ENCODE assay signal across 18 cellular contexts in the genomic region with DNA sequence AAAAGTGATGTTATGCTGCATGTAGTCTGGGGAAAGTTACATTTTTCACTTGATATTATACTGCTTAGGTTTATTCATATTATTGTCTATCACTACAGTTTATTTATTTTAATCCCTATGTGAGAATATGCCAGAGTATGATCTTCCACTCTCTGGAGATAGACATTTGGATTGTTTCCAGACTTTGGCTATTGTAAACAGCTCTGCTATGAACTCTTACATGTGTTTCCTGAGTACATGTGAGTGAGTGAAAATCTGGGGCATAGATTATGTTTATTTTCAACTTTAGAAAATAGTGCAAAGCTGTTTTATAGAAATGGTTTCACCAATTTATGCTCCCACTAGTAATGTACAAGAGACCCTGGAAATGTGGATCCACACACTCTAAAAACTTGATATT. TPM values are rescaled to one million over a fixed set of nuclear protein-coding genes. Genes with fewer than 3 reads are reported as not detected.
DNase-seq lines count a peak whose midpoint lies in the region; ATAC-seq lines count a peak whose summit lies in the region.
"Had no signal": no experiment of that assay in that cellular context is flagged by ENCODE, and none has a peak within 500 bp of the region (broad histone marks: within the 10 kb centered on the region; RNA-seq: fewer than 3 reads in every experiment).

No MANE protein-coding gene starts in this region.

- H3K27me3 ChIP-seq in right cardiac atrium (ENCODE audit: control insufficient read depth, insufficient read depth) (no peaks in the 10 kb centered on the region), subcutaneous abdominal adipose tissue (ENCODE audit: control insufficient read depth in 5 of 5, insufficient read depth in 4 of 5, low read length in 5 of 5) (no peaks in the 10 kb centered on the region)
- H3K27me3 ChIP-seq: SJSA1 had no signal

- H3K27ac ChIP-seq in right cardiac atrium (ENCODE audit: low read length) (no peak overlapping the region), subcutaneous abdominal adipose tissue (ENCODE audit: low read depth, low read length) (peak overlapping the region; percentile 50)
- H3K27ac ChIP-seq: SJSA1 had no signal

- H3K9me3 ChIP-seq in right cardiac atrium (ENCODE audit: control insufficient read depth, low read length) (no peaks in the 10 kb centered on the region), subcutaneous abdominal adipose tissue (ENCODE audit: control insufficient read depth in 5 of 5, low read length in 5 of 5) (no peaks in the 10 kb centered on the region)
- H3K9me3 ChIP-seq: BE2C, HAP-1, SJSA1 had no signal

- no peak overlapping the region for H3K9ac ChIP-seq in subcutaneous abdominal adipose tissue (ENCODE audit: low read length in 5 of 5)

- no peaks in the 10 kb centered on the region for H3K36me3 ChIP-seq in subcutaneous abdominal adipose tissue (ENCODE audit: control insufficient read depth in 5 of 5, insufficient read depth in 5 of 5, low read length in 5 of 5)
- H3K36me3 ChIP-seq: BE2C, HAP-1, SJSA1 had no signal

- H3K4me1 ChIP-seq in right cardiac atrium (ENCODE audit: control insufficient read depth, insufficient read depth, low read length) (peaks cover 6% of the 10 kb centered on the region), subcutaneous abdominal adipose tissue (ENCODE audit: control insufficient read depth in 5 of 5, insufficient read depth in 5 of 5, low read length in 5 of 5) (peaks cover 7 to 37% (median 26%) of the 10 kb centered on the region in 5 donors)
- H3K4me1 ChIP-seq: HAP-1, SJSA1 had no signal

- intact Hi-C loops in left cardiac atrium (cut with DNase I) (no loop called here), right cardiac atrium (cut with DNase I) (no loop called here)

- peak; percentile 14 to 20 for ATAC-seq in left cardiac atrium
- ATAC-seq in right cardiac atrium = no peak
- ATAC-seq in HG03571 (IDR thresholded peaks at IDR 0.05; ENCODE audit: unreplicated experiment) = no peak
- ATAC-seq: GM12878 had no signal

- DNase-seq in DMS153 (lab: John Stamatoyannopoulos, UW) = peak; percentile 14
- DNase-seq in DMS153 treated with DMSO at 0.1 percent for 48 hours (lab: John Stamatoyannopoulos, UW; ENCODE audit: unreplicated experiment) = no peak
- DNase-seq in left cardiac atrium = no peak
- DNase-seq in right cardiac atrium = no peak
- peak; percentile 78 for DNase-seq in iris pigment epithelial cell (ENCODE audit: low read depth)
- no peak for DNase-seq in activated gamma-delta T cell treated with Interleukin-2 at 50 U/mL for 16 hours
- DNase-seq: 8988T; BE2C; CD4-positive, alpha-beta T cell; GDM1; NCI-H2081; NCI-H446 treated with DMSO at 0.1 percent for 48 hours; RPMI8226 had no signal

- H3K4me3 ChIP-seq in right cardiac atrium (ENCODE audit: low read length) = no peak overlapping the region
- H3K4me3 ChIP-seq in subcutaneous abdominal adipose tissue (ENCODE audit: low read depth in 1 of 5, low read length in 5 of 5) = no peak overlapping the region
- H3K4me3 ChIP-seq: GM12878, HAP-1, SJSA1 had no signal

RNA-seq across cellular contexts. Expression of gene EPAS1, which starts 49.0 kb away (rescaled TPM):
- total RNA-seq in left cardiac atrium (100 to 1,000 TPM; 262 to 377 TPM), right cardiac atrium (100 to 1,000 TPM; 210 to 340 (median 268) TPM)
- polyA plus RNA-seq in right cardiac atrium = 149 TPM

Comparison
In these comparisons a context has a peak if more than half of its experiments do, and no peak if none do; other contexts are left out.
1. DNase-seq: peak in DMS153 (single experiment) and iris pigment epithelial cell (single experiment); none in DMS153 treated with DMSO at 0.1 percent for 48 hours (single experiment), left cardiac atrium (single experiment), right cardiac atrium (0 of 3) and activated gamma-delta T cell treated with Interleukin-2 at 50 U/mL for 16 hours (single experiment).
2. ATAC-seq: peak in left cardiac atrium (2 of 2); none in right cardiac atrium (0 of 2) and HG03571 (single experiment).